1 cellular context compared by ENCODE assay signal in the genomic region with DNA sequence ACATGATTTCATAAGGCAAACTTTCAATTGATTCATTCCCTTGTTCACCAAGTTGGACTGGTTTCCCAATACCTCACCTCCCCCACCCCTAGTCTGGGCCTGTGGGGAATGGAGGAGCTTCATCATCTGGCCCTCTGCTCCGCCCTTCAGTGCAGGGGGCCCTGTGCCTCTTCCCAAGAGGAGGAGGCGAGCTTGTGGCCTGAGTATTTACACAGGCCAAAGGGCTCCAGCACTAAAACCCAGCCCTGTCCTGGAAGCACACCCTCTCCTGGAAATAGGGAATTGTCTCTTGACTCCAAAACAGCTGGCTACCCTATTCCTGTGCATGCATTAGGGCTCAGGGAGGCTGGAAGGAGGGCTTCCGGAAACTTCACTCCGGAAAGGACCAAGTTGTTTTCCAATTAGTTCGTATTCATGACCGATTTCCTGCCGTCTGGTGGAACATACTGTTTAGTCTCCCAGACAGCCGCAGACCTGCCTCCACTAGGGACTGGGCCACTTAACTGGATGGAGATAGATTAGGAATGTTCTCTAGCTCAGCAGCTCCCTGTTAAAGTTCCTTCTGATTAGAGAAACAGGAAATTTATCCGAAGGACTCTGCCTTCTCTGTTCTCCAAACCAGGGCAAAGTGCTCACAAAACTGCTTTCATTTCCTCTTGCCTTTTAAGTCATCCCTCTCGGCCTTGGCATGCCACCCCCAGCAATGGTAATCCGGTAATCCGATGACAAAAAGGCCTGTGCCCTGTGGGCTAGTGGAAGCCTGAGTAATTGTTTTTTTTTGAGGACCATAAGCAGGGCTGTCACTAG.
TF ChIP-seq lines count a peak whose summit lies in the region.

No MANE protein-coding gene starts in this region.

TF ChIP-seq in SK-N-SH, 30 proteins besides CTCF, POLR2A, EP300 and RAD21 (continued from another document):
- TF ChIP-seq, protein P1, sequence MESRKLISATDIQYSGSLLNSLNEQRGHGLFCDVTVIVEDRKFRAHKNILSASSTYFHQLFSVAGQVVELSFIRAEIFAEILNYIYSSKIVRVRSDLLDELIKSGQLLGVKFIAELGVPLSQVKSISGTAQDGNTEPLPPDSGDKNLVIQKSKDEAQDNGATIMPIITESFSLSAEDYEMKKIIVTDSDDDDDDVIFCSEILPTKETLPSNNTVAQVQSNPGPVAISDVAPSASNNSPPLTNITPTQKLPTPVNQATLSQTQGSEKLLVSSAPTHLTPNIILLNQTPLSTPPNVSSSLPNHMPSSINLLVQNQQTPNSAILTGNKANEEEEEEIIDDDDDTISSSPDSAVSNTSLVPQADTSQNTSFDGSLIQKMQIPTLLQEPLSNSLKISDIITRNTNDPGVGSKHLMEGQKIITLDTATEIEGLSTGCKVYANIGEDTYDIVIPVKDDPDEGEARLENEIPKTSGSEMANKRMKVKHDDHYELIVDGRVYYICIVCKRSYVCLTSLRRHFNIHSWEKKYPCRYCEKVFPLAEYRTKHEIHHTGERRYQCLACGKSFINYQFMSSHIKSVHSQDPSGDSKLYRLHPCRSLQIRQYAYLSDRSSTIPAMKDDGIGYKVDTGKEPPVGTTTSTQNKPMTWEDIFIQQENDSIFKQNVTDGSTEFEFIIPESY (IDR thresholded peaks at IDR 0.05; ENCODE audit: borderline replicate concordance, low read depth): no peak
- TF ChIP-seq, protein P2, sequence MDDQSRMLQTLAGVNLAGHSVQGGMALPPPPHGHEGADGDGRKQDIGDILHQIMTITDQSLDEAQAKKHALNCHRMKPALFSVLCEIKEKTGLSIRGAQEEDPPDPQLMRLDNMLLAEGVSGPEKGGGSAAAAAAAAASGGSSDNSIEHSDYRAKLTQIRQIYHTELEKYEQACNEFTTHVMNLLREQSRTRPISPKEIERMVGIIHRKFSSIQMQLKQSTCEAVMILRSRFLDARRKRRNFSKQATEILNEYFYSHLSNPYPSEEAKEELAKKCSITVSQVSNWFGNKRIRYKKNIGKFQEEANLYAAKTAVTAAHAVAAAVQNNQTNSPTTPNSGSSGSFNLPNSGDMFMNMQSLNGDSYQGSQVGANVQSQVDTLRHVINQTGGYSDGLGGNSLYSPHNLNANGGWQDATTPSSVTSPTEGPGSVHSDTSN (IDR thresholded peaks at IDR 0.05): no peak
